ENCODE assay signal across 13 cellular contexts in genomic region chr19:48372904-48373303, GRCh38. TPM values are rescaled to one million over a fixed set of nuclear protein-coding genes. Genes with fewer than 3 reads are reported as not detected.
DNase-seq lines count a peak whose midpoint lies in the region; ATAC-seq and TF ChIP-seq lines count a peak whose summit lies in the region.
"Had no signal": no experiment of that assay in that cellular context is flagged by ENCODE, and none has a peak within 500 bp of the region (broad histone marks: within the 10 kb centered on the region; RNA-seq: fewer than 3 reads in every experiment).

No MANE protein-coding gene starts in this region.

- no peak for TF ChIP-seq CTCF in mucosa of descending colon (IDR thresholded peaks at IDR 0.05)
- TF ChIP-seq CTCF in esophagus squamous epithelium (IDR thresholded peaks at IDR 0.05): no peak

- peaks cover 13% of the 10 kb centered on the region for H3K4me1 ChIP-seq in mucosa of descending colon (ENCODE audit: low read depth)
- H3K4me1 ChIP-seq in esophagus squamous epithelium: no peaks in the 10 kb centered on the region

- H3K27ac ChIP-seq in esophagus squamous epithelium: no peak overlapping the region
- H3K27ac ChIP-seq: foreskin keratinocyte, skin epidermis had no signal

- no peaks in the 10 kb centered on the region for H3K27me3 ChIP-seq in esophagus squamous epithelium
- H3K27me3 ChIP-seq: foreskin keratinocyte had no signal

- H3K9me3 ChIP-seq in mucosa of descending colon: no peaks in the 10 kb centered on the region
- no peaks in the 10 kb centered on the region for H3K9me3 ChIP-seq in esophagus squamous epithelium

- peak; percentile 88 for DNase-seq in DMS 273 treated with DMSO at 0.1 percent for 48 hours (lab: John Stamatoyannopoulos, UW)
- peak; percentile 94 for DNase-seq in NCI-H1694 (lab: John Stamatoyannopoulos, UW)
- DNase-seq in SW480 (ENCODE audit: low spot score): peak; percentile 55
- DNase-seq in mucosa of descending colon: peak in 1 of 3 donors; percentile 67
- no peak for DNase-seq in cerebellar nuclear complex (lab: John Stamatoyannopoulos, UW)
- DNase-seq in esophagus squamous epithelium (lab: John Stamatoyannopoulos, UW): no peak
- DNase-seq: activated T-cell treated with anti-CD3 and anti-CD28 coated beads, Interleukin-2, amount 50 U/mL, for 4 hours; GOT3; mesendoderm had no signal

- no peaks in the 10 kb centered on the region for H3K36me3 ChIP-seq in mucosa of descending colon (ENCODE audit: low read depth)
- H3K36me3 ChIP-seq in esophagus squamous epithelium: no peaks in the 10 kb centered on the region

- ATAC-seq in mucosa of descending colon (peak; percentile 49), GM19324 (IDR thresholded peaks at IDR 0.05; ENCODE audit: low FRiP score, unreplicated experiment) (no peak), GM18519 (IDR thresholded peaks at IDR 0.05; ENCODE audit: low FRiP score, unreplicated experiment) (no peak)
- ATAC-seq: activated T-cell treated with anti-CD3 and anti-CD28 coated beads, Interleukin-2, amount 50 U/mL, for 4 hours; foreskin keratinocyte had no signal

- no peak for TF ChIP-seq POLR2A in esophagus squamous epithelium (IDR thresholded peaks at IDR 0.05)

- intact Hi-C loops in mucosa of descending colon (cut with DNase I, micrococcal nuclease) (no loop called here), esophagus squamous epithelium (cut with DNase I) (no loop called here)

- H3K4me3 ChIP-seq in mucosa of descending colon: no peak overlapping the region
- H3K4me3 ChIP-seq in esophagus squamous epithelium: no peak overlapping the region
- H3K4me3 ChIP-seq: skin epidermis had no signal

- WGBS in esophagus squamous epithelium, 2 donors: 41 to 53% methylated on average over 4 of the region's 4 CpGs

RNA-seq across cellular contexts. Expression of gene SYNGR4, which starts 8.7 kb away (rescaled TPM):
- total RNA-seq in mucosa of descending colon: under 1 TPM in 1 of 3 donors, not detected in 2; 0.41 TPM
- not detected for total RNA-seq in esophagus squamous epithelium
- total RNA-seq: activated T-cell treated with anti-CD3 and anti-CD28 coated beads, Interleukin-2, amount 50 U/mL, for 4 hours had no signal

RNA-seq across cellular contexts. Expression of gene TMEM143, which starts 9.2 kb away (rescaled TPM):
- total RNA-seq in mucosa of descending colon: 10 to 100 TPM; 13.2 to 14.5 (median 13.6) TPM
- 1 to 10 TPM; 3.2 to 9.3 (median 6.2) TPM for total RNA-seq in esophagus squamous epithelium

RNA-seq across cellular contexts. Expression of gene KDELR1, which starts 18.4 kb away (rescaled TPM):
- total RNA-seq in mucosa of descending colon: 100 to 1,000 TPM; 144 to 214 (median 200) TPM
- 10 to 100 TPM; 63.5 to 87.4 (median 70.2) TPM for total RNA-seq in esophagus squamous epithelium

RNA-seq across cellular contexts. Expression of gene GRIN2D, which starts 20.6 kb away (rescaled TPM):
- total RNA-seq in mucosa of descending colon (under 1 TPM; 0.26 to 0.46 (median 0.35) TPM), esophagus squamous epithelium (under 1 TPM; 0.09 to 0.47 (median 0.15) TPM)

RNA-seq across cellular contexts. Expression of gene EMP3, which starts 47.6 kb away (rescaled TPM):
- total RNA-seq in mucosa of descending colon (100 to 1,000 TPM in 1 of 3 donors, 10 to 100 TPM in 2; 10.3 to 109 (median 36.2) TPM), esophagus squamous epithelium (10 to 100 TPM in 1 of 4 donors, 1 to 10 TPM in 3; 2.0 to 23.7 (median 6.0) TPM)

Comparison
In these comparisons a context has a peak if more than half of its experiments do, and no peak if none do; other contexts are left out.
1. DNase-seq: peak in DMS 273 treated with DMSO at 0.1 percent for 48 hours (single experiment), NCI-H1694 (single experiment) and SW480 (single experiment); none in cerebellar nuclear complex (0 of 2) and esophagus squamous epithelium (single experiment).